In genomic region chr20:54368578-54368977, GRCh38 we compare ENCODE assay signal across 1 cellular context.
TF ChIP-seq lines count a peak whose summit lies in the region.

No MANE protein-coding gene starts in this region.

TF ChIP-seq in GM23338, 12 proteins besides CTCF, POLR2A, EP300 and RAD21 (continued from another document):
- TF ChIP-seq, protein P1, sequence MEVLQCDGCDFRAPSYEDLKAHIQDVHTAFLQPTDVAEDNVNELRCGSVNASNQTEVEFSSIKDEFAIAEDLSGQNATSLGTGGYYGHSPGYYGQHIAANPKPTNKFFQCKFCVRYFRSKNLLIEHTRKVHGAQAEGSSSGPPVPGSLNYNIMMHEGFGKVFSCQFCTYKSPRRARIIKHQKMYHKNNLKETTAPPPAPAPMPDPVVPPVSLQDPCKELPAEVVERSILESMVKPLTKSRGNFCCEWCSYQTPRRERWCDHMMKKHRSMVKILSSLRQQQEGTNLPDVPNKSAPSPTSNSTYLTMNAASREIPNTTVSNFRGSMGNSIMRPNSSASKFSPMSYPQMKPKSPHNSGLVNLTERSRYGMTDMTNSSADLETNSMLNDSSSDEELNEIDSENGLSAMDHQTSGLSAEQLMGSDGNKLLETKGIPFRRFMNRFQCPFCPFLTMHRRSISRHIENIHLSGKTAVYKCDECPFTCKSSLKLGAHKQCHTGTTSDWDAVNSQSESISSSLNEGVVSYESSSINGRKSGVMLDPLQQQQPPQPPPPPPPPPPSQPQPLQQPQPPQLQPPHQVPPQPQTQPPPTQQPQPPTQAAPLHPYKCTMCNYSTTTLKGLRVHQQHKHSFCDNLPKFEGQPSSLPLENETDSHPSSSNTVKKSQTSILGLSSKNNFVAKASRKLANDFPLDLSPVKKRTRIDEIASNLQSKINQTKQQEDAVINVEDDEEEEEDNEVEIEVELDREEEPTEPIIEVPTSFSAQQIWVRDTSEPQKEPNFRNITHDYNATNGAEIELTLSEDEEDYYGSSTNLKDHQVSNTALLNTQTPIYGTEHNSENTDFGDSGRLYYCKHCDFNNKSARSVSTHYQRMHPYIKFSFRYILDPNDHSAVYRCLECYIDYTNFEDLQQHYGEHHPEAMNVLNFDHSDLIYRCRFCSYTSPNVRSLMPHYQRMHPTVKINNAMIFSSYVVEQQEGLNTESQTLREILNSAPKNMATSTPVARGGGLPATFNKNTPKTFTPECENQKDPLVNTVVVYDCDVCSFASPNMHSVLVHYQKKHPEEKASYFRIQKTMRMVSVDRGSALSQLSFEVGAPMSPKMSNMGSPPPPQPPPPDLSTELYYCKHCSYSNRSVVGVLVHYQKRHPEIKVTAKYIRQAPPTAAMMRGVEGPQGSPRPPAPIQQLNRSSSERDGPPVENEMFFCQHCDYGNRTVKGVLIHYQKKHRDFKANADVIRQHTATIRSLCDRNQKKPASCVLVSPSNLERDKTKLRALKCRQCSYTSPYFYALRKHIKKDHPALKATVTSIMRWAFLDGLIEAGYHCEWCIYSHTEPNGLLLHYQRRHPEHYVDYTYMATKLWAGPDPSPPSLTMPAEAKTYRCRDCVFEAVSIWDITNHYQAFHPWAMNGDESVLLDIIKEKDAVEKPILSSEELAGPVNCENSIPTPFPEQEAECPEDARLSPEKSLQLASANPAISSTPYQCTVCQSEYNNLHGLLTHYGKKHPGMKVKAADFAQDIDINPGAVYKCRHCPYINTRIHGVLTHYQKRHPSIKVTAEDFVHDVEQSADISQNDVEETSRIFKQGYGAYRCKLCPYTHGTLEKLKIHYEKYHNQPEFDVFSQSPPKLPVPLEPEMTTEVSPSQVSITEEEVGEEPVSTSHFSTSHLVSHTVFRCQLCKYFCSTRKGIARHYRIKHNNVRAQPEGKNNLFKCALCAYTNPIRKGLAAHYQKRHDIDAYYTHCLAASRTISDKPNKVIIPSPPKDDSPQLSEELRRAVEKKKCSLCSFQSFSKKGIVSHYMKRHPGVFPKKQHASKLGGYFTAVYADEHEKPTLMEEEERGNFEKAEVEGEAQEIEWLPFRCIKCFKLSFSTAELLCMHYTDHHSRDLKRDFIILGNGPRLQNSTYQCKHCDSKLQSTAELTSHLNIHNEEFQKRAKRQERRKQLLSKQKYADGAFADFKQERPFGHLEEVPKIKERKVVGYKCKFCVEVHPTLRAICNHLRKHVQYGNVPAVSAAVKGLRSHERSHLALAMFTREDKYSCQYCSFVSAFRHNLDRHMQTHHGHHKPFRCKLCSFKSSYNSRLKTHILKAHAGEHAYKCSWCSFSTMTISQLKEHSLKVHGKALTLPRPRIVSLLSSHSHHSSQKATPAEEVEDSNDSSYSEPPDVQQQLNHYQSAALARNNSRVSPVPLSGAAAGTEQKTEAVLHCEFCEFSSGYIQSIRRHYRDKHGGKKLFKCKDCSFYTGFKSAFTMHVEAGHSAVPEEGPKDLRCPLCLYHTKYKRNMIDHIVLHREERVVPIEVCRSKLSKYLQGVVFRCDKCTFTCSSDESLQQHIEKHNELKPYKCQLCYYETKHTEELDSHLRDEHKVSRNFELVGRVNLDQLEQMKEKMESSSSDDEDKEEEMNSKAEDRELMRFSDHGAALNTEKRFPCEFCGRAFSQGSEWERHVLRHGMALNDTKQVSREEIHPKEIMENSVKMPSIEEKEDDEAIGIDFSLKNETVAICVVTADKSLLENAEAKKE (CRISPR knock-in tag; IDR thresholded peaks at IDR 0.05), result no peak
- TF ChIP-seq ZNF114 (CRISPR knock-in tag; IDR thresholded peaks at IDR 0.05), result no peak
- TF ChIP-seq POLR2AphosphoS5 (IDR thresholded peaks at IDR 0.05; ENCODE audit: low read depth), result no peak
- no peak for TF ChIP-seq EZH2 (IDR thresholded peaks at IDR 0.05; ENCODE audit: low read depth, unreplicated experiment)
- no peak for TF ChIP-seq STAT1 (IDR thresholded peaks at IDR 0.05; ENCODE audit: unreplicated experiment)
- TF ChIP-seq JUNB (IDR thresholded peaks at IDR 0.05; ENCODE audit: unreplicated experiment), result no peak
TF ChIP-seq in GM23338: peak in this region for 0.
